8 cellular contexts compared by ENCODE assay signal in the genomic region with DNA sequence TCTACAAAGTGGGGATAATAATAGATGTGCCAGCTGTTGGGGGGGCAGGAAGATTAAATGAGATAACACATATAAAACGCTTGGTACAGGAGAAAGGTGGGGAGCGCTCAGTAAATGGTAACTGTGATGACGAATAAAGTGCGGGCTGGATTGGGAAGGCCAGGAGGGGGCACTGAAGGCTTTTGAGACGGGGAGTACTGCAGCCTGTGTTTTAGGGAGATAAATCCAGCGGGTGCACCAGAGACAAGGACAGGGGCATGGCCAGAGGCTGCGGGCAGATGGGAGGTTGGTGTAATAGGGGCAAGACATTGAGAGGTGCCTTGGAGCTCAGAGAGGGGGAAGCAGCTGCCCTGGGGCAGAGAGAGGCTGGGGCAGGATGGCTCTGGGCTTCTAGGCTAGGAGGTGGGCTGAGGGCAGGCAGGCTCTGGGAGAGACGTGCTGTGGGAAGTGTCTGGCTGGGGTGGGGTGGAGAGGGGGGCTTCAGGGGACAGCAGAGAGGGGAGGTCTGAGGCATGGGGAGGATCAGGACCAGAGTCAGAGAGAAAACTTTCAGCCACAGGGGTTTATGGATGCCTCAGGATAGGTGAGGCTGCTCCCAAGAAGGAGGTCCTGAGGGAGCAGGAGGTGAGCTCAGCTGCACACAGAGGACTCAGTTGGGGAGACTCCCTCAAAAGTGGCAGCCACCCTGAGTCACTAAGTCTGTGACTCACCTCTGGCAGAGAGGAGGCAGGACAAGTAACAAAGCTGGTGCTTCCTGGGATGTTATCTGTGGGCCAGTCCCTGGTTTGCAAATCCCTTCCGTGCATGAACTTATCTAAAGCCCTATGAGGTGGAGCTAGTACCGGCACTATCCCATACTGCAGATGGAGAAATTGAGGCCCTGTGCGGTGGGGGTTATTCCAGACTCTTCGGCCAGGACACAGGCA. TPM values are rescaled to one million over a fixed set of nuclear protein-coding genes. Genes with fewer than 3 reads are reported as not detected.
A peak's percentile ranks its signal among the peaks of the same experiment; 100 is the strongest.
DNase-seq lines count a peak whose midpoint lies in the region; ATAC-seq and TF ChIP-seq lines count a peak whose summit lies in the region.

No MANE protein-coding gene starts in this region.

- DNase-seq in NCI-H82 (lab: John Stamatoyannopoulos, UW) = peak; percentile 64
- DNase-seq in NCI-H82 treated with DMSO at 0.1 percent for 48 hours (lab: John Stamatoyannopoulos, UW; ENCODE audit: unreplicated experiment) = no peak
- DNase-seq in RWPE1 (ENCODE audit: low spot score) = peak; percentile 88
- no peak for DNase-seq in activated naive CD8-positive, alpha-beta T cell treated with anti-CD3 and anti-CD28 coated beads, Interleukin-2, amount 10 ng/mL, durations not matched to agents 7 days and 5 days
- DNase-seq in right atrium auricular region (ENCODE audit: low spot score) = peak; percentile 76
- DNase-seq in stimulated activated CD4-positive, alpha-beta T cell treated with anti-CD3 and anti-CD28 coated beads, Interleukin-15, amount 100 ng/mL, for 24 hours = peak; percentile 77
- no peak for DNase-seq in DMS79 treated with DMSO at 0.1 percent for 48 hours (lab: John Stamatoyannopoulos, UW)
- no peak for DNase-seq in NCI-H128 (lab: John Stamatoyannopoulos, UW; ENCODE audit: unreplicated experiment)

- no peaks in the 10 kb centered on the region for H3K27me3 Mint-ChIP-seq in activated naive CD8-positive, alpha-beta T cell treated with anti-CD3 and anti-CD28 coated beads, Interleukin-2, amount 10 ng/mL, durations not matched to agents 7 days and 5 days

- H3K9me3 ChIP-seq in right atrium auricular region = no peaks in the 10 kb centered on the region

- no peak overlapping the region for H3K4me3 ChIP-seq in right atrium auricular region

- H3K27ac Mint-ChIP-seq in activated naive CD8-positive, alpha-beta T cell treated with anti-CD3 and anti-CD28 coated beads, Interleukin-2, amount 10 ng/mL, durations not matched to agents 7 days and 5 days = peak overlapping the region; percentile 99

- peak overlapping the region; percentile 97 for H3K27ac ChIP-seq in RWPE1
- H3K27ac ChIP-seq in right atrium auricular region = peak overlapping the region; percentile 97 to 99

- no peak overlapping the region for H3K4me3 Mint-ChIP-seq in activated naive CD8-positive, alpha-beta T cell treated with anti-CD3 and anti-CD28 coated beads, Interleukin-2, amount 10 ng/mL, durations not matched to agents 7 days and 5 days

- H3K9me3 Mint-ChIP-seq in activated naive CD8-positive, alpha-beta T cell treated with anti-CD3 and anti-CD28 coated beads, Interleukin-2, amount 10 ng/mL, durations not matched to agents 7 days and 5 days = no peaks in the 10 kb centered on the region

- no peaks in the 10 kb centered on the region for H3K27me3 ChIP-seq in right atrium auricular region

- no peaks in the 10 kb centered on the region for H3K36me3 Mint-ChIP-seq in activated naive CD8-positive, alpha-beta T cell treated with anti-CD3 and anti-CD28 coated beads, Interleukin-2, amount 10 ng/mL, durations not matched to agents 7 days and 5 days

- no peak for ATAC-seq in activated naive CD8-positive, alpha-beta T cell treated with anti-CD3 and anti-CD28 coated beads, Interleukin-2, amount 10 ng/mL, durations not matched to agents 7 days and 5 days (ENCODE audit: low read depth)

- POLR2A ChIA-PET in RWPE1 (lab: Yijun Ruan, JAX; ENCODE audit: low non-redundant PET) = interaction anchor here (0.6 to 0.7 kb wide), 3 partner anchors 97 to 179 kb away, joined by 3 to 9 read pairs (median 5); a partner anchor contains a TSS
- POLR2A ChIA-PET in activated naive CD8-positive, alpha-beta T cell treated with anti-CD3 and anti-CD28 coated beads, Interleukin-2, amount 10 ng/mL, durations not matched to agents 7 days and 5 days (lab: Charles Lee) = interaction anchor here (3.9 to 5.5 kb wide), 4 partner anchors 31 to 103 kb away, joined by 22 to 93 read pairs (median 76); a partner anchor contains a TSS

- H3K4me1 Mint-ChIP-seq in activated naive CD8-positive, alpha-beta T cell treated with anti-CD3 and anti-CD28 coated beads, Interleukin-2, amount 10 ng/mL, durations not matched to agents 7 days and 5 days = peaks cover 23% of the 10 kb centered on the region

- no peak for TF ChIP-seq CTCF in RWPE1 (conservative IDR thresholded peaks at IDR 0.05; ENCODE audit: low read depth)
- TF ChIP-seq CTCF in right atrium auricular region (IDR thresholded peaks at IDR 0.05) = peak in 1 of 2 donors; percentile 58

- no peaks in the 10 kb centered on the region for H3K36me3 ChIP-seq in right atrium auricular region

- peaks cover 0 to 46% of the 10 kb centered on the region in 2 donors for H3K4me1 ChIP-seq in right atrium auricular region

- CTCF ChIA-PET in RWPE1 (lab: Yijun Ruan, JAX) = interaction anchor here (0.6 to 3.2 kb wide), 13 partner anchors 10 to 105 kb away, joined by 3 to 19 read pairs (median 4); no protein-coding TSS in a partner anchor

RNA-seq across cellular contexts. Expression of a gene that starts 18.9 kb away (rescaled TPM):
- not detected for total RNA-seq in activated naive CD8-positive, alpha-beta T cell treated with anti-CD3 and anti-CD28 coated beads, Interleukin-2, amount 10 ng/mL, durations not matched to agents 7 days and 5 days
- not detected for total RNA-seq in right atrium auricular region

Comparison
In these comparisons a context has a peak if more than half of its experiments do, and no peak if none do; other contexts are left out.
1. DNase-seq: peak in NCI-H82 (single experiment), RWPE1 (single experiment), right atrium auricular region (single experiment) and stimulated activated CD4-positive, alpha-beta T cell treated with anti-CD3 and anti-CD28 coated beads, Interleukin-15, amount 100 ng/mL, for 24 hours (single experiment); none in NCI-H82 treated with DMSO at 0.1 percent for 48 hours (single experiment), activated naive CD8-positive, alpha-beta T cell treated with anti-CD3 and anti-CD28 coated beads, Interleukin-2, amount 10 ng/mL, durations not matched to agents 7 days and 5 days (single experiment), DMS79 treated with DMSO at 0.1 percent for 48 hours (single experiment) and NCI-H128 (single experiment).